ENCODE assay signal across 17 cellular contexts in genomic region chr12:114063435-114063834, GRCh38.
DNase-seq lines count a peak whose midpoint lies in the region; ATAC-seq and TF ChIP-seq lines count a peak whose summit lies in the region.
"Had no signal": no experiment of that assay in that cellular context is flagged by ENCODE, and none has a peak within 500 bp of the region (broad histone marks: within the 10 kb centered on the region; RNA-seq: fewer than 3 reads in every experiment).

No MANE protein-coding gene starts in this region.

- no peak for TF ChIP-seq CTCF in endodermal cell (conservative IDR thresholded peaks at IDR 0.05)
- TF ChIP-seq CTCF in sigmoid colon (IDR thresholded peaks at IDR 0.05) = no peak
- no peak for TF ChIP-seq CTCF in hepatocyte (IDR thresholded peaks at IDR 0.05; ENCODE audit: poor library complexity)

- TF ChIP-seq EP300 in sigmoid colon (IDR thresholded peaks at IDR 0.05) = no peak

- no peak for ATAC-seq in naive thymus-derived CD8-positive, alpha-beta T cell
- ATAC-seq: A549, HCT116 had no signal

- no peak overlapping the region for H3K4me3 ChIP-seq in endodermal cell (ENCODE audit: low read length)
- no peak overlapping the region for H3K4me3 ChIP-seq in sigmoid colon
- H3K4me3 ChIP-seq in hepatocyte = no peak overlapping the region
- H3K4me3 ChIP-seq: A549 had no signal

- no peak overlapping the region for H3K9ac ChIP-seq in endodermal cell (ENCODE audit: extremely low read depth, low read length, poor library complexity, severe bottlenecking)

- DNase-seq in HT1080 (ENCODE audit: low read depth) (peak; percentile 8), endodermal cell (peak; percentile 82), islet precursor cell (peak; percentile 73), sigmoid colon (no peak), DMS114 treated with DMSO at 0.1 percent for 48 hours (lab: John Stamatoyannopoulos, UW; ENCODE audit: unreplicated experiment) (no peak), hepatocyte (ENCODE audit: low spot score) (no peak)
- no peak for DNase-seq in naive thymus-derived CD8-positive, alpha-beta T cell
- DNase-seq: BE2C; CD4-positive, alpha-beta memory T cell; COR-L47; DND-41; IMR-90; KBM-7 had no signal

- no peaks in the 10 kb centered on the region for H3K4me1 Mint-ChIP-seq in endodermal cell
- H3K4me1 Mint-ChIP-seq in naive thymus-derived CD8-positive, alpha-beta T cell = no peaks in the 10 kb centered on the region
- H3K4me1 Mint-ChIP-seq: CD4-positive, alpha-beta memory T cell had no signal

- H3K9me3 Mint-ChIP-seq in endodermal cell = peaks cover 4% of the 10 kb centered on the region
- H3K9me3 Mint-ChIP-seq in naive thymus-derived CD8-positive, alpha-beta T cell = peaks cover 0 to 8% (median 2%) of the 10 kb centered on the region in 9 donors

- peak overlapping the region; percentile 52 for H3K4me3 Mint-ChIP-seq in endodermal cell
- H3K4me3 Mint-ChIP-seq in naive thymus-derived CD8-positive, alpha-beta T cell = no peak overlapping the region
- H3K4me3 Mint-ChIP-seq: CD4-positive, alpha-beta memory T cell had no signal

- intact Hi-C loops in sigmoid colon (cut with DNase I) = no loop called here

- H3K36me3 ChIP-seq in endodermal cell (ENCODE audit: control insufficient read depth, insufficient read depth, low read length) (no peaks in the 10 kb centered on the region), sigmoid colon (no peaks in the 10 kb centered on the region), hepatocyte (replicated peaks; ENCODE audit: insufficient read depth, low read depth) (no peaks in the 10 kb centered on the region)
- H3K36me3 ChIP-seq: BE2C had no signal

- H3K4me1 ChIP-seq in endodermal cell (ENCODE audit: control insufficient read depth, insufficient read depth, low read length) (no peaks in the 10 kb centered on the region), sigmoid colon (no peaks in the 10 kb centered on the region), hepatocyte (ENCODE audit: insufficient read depth) (no peaks in the 10 kb centered on the region)
- H3K4me1 ChIP-seq: A549, BE2C had no signal

- no peak overlapping the region for H2AFZ ChIP-seq in hepatocyte

- no peaks in the 10 kb centered on the region for H3K9me2 ChIP-seq in hepatocyte (replicated peaks; ENCODE audit: insufficient read depth)

- no peaks in the 10 kb centered on the region for H3K36me3 Mint-ChIP-seq in endodermal cell (ENCODE audit: low read depth)
- H3K36me3 Mint-ChIP-seq in naive thymus-derived CD8-positive, alpha-beta T cell = no peaks in the 10 kb centered on the region
- H3K36me3 Mint-ChIP-seq: CD4-positive, alpha-beta memory T cell had no signal

- peaks cover 36% of the 10 kb centered on the region for H3K27me3 Mint-ChIP-seq in endodermal cell (ENCODE audit: insufficient read depth)
- H3K27me3 Mint-ChIP-seq in naive thymus-derived CD8-positive, alpha-beta T cell = peaks cover 0 to 19% (median 9%) of the 10 kb centered on the region in 5 donors

- H3K9me3 ChIP-seq in endodermal cell (ENCODE audit: control insufficient read depth, low read length) (peaks cover 3% of the 10 kb centered on the region), sigmoid colon (peaks cover 0 to 6% (median 0%) of the 10 kb centered on the region in 4 donors), hepatocyte (ENCODE audit: low read depth) (no peaks in the 10 kb centered on the region)
- H3K9me3 ChIP-seq: A549, BE2C had no signal

- no peak overlapping the region for H3K27ac Mint-ChIP-seq in endodermal cell
- H3K27ac Mint-ChIP-seq in naive thymus-derived CD8-positive, alpha-beta T cell = no peak overlapping the region
- H3K27ac Mint-ChIP-seq: CD4-positive, alpha-beta memory T cell had no signal

- TF ChIP-seq POLR2A in sigmoid colon (IDR thresholded peaks at IDR 0.05) = no peak

- H3K4me2 ChIP-seq in hepatocyte = no peak overlapping the region
- H3K4me2 ChIP-seq: A549 had no signal

- WGBS in endodermal cell (ENCODE audit: insufficient coverage in 1 of 2, insufficient read length in 1 of 2), 2 experiments = 87 to 95% methylated on average over 2 to 3 of the region's 3 CpGs
- WGBS in sigmoid colon, 2 donors = 86 to 87% methylated on average over 3 of the region's 3 CpGs
- 21% methylated on average over 3 of the region's 3 CpGs for WGBS in hepatocyte (ENCODE audit: low lambda C conversion rate, missing lambda C conversion rate)

- POLR2A ChIA-PET in naive thymus-derived CD8-positive, alpha-beta T cell (lab: Charles Lee) = no interaction called here

- H3K27me3 ChIP-seq in endodermal cell (ENCODE audit: control insufficient read depth, insufficient read depth, low read length, poor library complexity, severe bottlenecking) (no peaks in the 10 kb centered on the region), sigmoid colon (no peaks in the 10 kb centered on the region), hepatocyte (peaks cover 33% of the 10 kb centered on the region)

- no peaks in the 10 kb centered on the region for H4K20me1 ChIP-seq in hepatocyte (ENCODE audit: insufficient read depth, poor library complexity, severe bottlenecking)

- H3K27ac ChIP-seq in endodermal cell (ENCODE audit: low read depth, low read length) (no peak overlapping the region), sigmoid colon (no peak overlapping the region), hepatocyte (no peak overlapping the region)
- H3K27ac ChIP-seq: A549, C4-2B, HL-60 had no signal

- H3K79me2 ChIP-seq in hepatocyte = no peaks in the 10 kb centered on the region

Comparison
In these comparisons a context has a peak if more than half of its experiments do, and no peak if none do; other contexts are left out.
1. DNase-seq: peak in HT1080 (single experiment), endodermal cell (single experiment) and islet precursor cell (single experiment); none in sigmoid colon (single experiment), DMS114 treated with DMSO at 0.1 percent for 48 hours (single experiment), naive thymus-derived CD8-positive, alpha-beta T cell (0 of 10) and hepatocyte (single experiment).